21 cellular contexts compared by ENCODE assay signal in the genomic region with DNA sequence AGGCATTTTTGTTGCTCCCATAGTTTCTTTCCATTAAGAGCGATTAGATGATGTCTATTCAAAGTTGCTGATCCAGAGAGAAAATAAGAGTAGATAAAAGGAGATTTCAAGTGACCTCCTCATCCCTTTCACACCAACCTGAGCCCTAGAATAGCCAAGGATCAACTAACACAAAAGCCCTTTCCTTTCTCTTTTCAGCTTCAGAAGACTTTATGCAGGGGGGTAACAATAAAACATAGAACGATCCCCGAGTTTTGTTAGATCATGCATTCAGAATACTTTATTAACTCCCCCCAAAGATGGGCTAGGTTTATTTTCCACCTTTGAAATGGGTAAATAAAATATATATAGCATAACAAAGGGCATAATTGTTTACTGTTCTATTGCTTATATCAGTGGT. TPM values are rescaled to one million over a fixed set of nuclear protein-coding genes. Genes with fewer than 3 reads are reported as not detected.
A peak's percentile ranks its signal among the peaks of the same experiment; 100 is the strongest.
DNase-seq lines count a peak whose midpoint lies in the region; ATAC-seq, FAIRE-seq and TF ChIP-seq lines count a peak whose summit lies in the region.
"Had no signal": no experiment of that assay in that cellular context is flagged by ENCODE, and none has a peak within 500 bp of the region (broad histone marks: within the 10 kb centered on the region; RNA-seq: fewer than 3 reads in every experiment).

No MANE protein-coding gene starts in this region.

- H3K9ac ChIP-seq in H1 (replicated peaks in 1 of 4; ENCODE audit: extremely low read depth in 1 of 4, low read depth in 3 of 4, low read length in 3 of 4), result no peak overlapping the region

- no peaks in the 10 kb centered on the region for H3K9me3 Mint-ChIP-seq in neural crest cell

- TF ChIP-seq CTCF in H1 (IDR thresholded peaks at IDR 0.05; ENCODE audit: control extremely low read depth in 1 of 3, insufficient read depth in 1 of 3, low read depth in 1 of 3, low read length in 3 of 3), result no peak
- TF ChIP-seq CTCF in neural crest cell (conservative IDR thresholded peaks at IDR 0.05), result no peak

- H3K4me3 Mint-ChIP-seq in neural crest cell, result peak overlapping the region; percentile 87

- no peaks in the 10 kb centered on the region for H3K9me3 ChIP-seq in H1 (ENCODE audit: insufficient read depth in 2 of 2, low read depth in 1 of 2, low read length in 1 of 2)
- H3K9me3 ChIP-seq: SJSA1 had no signal

- ATAC-seq in GM18511 (IDR thresholded peaks at IDR 0.05; ENCODE audit: unreplicated experiment) (no peak), HG03025 (IDR thresholded peaks at IDR 0.05; ENCODE audit: low FRiP score, unreplicated experiment) (no peak), HG02798 (IDR thresholded peaks at IDR 0.05; ENCODE audit: poor library complexity, unreplicated experiment) (no peak), GM21529 (IDR thresholded peaks at IDR 0.05; ENCODE audit: unreplicated experiment) (no peak)

- peaks cover 12% of the 10 kb centered on the region; the same call in 1 of the 2 replicates for H3K23me2 ChIP-seq in H1 (ENCODE audit: low read depth, low read length)

- H2AFZ ChIP-seq in H1 (ENCODE audit: low read length), result no peak overlapping the region
- H2AFZ ChIP-seq: PC-9 had no signal

- no peak overlapping the region for H4K8ac ChIP-seq in H1 (ENCODE audit: extremely low read depth, insufficient read depth, low read length)

- no peak overlapping the region for H2BK12ac ChIP-seq in H1 (ENCODE audit: low read depth, low read length)

- no peak for TF ChIP-seq POLR2A in H1 (IDR thresholded peaks at IDR 0.05; ENCODE audit: control extremely low read depth in 1 of 2, low read depth in 2 of 2, low read length in 2 of 2)

- H4K20me1 ChIP-seq in H1 (replicated peaks in 1 of 2; ENCODE audit: control insufficient read depth in 1 of 2, insufficient read depth in 2 of 2, low read length in 2 of 2), result peaks cover 10 to 28% of the 10 kb centered on the region in 2 experiments

- 26% methylated on average over 3 of the region's 3 CpGs; no CpG with 5 or more reads in 1 of the 2 experiments for WGBS in H1 (ENCODE audit: extremely low coverage in 1 of 2, insufficient coverage in 1 of 2, insufficient read length in 1 of 2, insufficient replicate concordance in 2 of 2, low coverage in 1 of 2, low lambda C conversion rate in 2 of 2, missing lambda C conversion rate in 1 of 2), 2 experiments

- no peak overlapping the region for H3K56ac ChIP-seq in H1 (replicated peaks; ENCODE audit: insufficient read length, low read depth, low read length)

- no peak overlapping the region for H2BK15ac ChIP-seq in H1 (ENCODE audit: low read length)

- no peak overlapping the region for H2BK5ac ChIP-seq in H1 (ENCODE audit: low read depth, low read length)

- H3K79me2 ChIP-seq in H1 (ENCODE audit: control insufficient read depth in 1 of 2, insufficient read depth in 2 of 2, low read length in 2 of 2), result no peaks in the 10 kb centered on the region

- peaks cover 0 to 2% (median 0%) of the 10 kb centered on the region in 4 experiments; a peak in 1 of 8 replicates for H3K36me3 ChIP-seq in H1 (ENCODE audit: control insufficient read depth in 2 of 4, insufficient read depth in 4 of 4, low read length in 3 of 4)
- H3K36me3 ChIP-seq: SJSA1 had no signal

- H3K4me3 ChIP-seq in H1 (ENCODE audit: extremely low read depth in 1 of 4, insufficient read depth in 2 of 4, low read depth in 3 of 4, low read length in 4 of 4), result no peak overlapping the region
- H3K4me3 ChIP-seq: PC-9, SJSA1 had no signal

- peaks cover 8 to 47% (median 28%) of the 10 kb centered on the region in 4 experiments for H3K4me1 ChIP-seq in H1 (replicated peaks in 1 of 4; ENCODE audit: control insufficient read depth in 3 of 4, insufficient read depth in 4 of 4, low read length in 3 of 4)

- no peak overlapping the region for H2BK120ac ChIP-seq in H1 (replicated peaks; ENCODE audit: low read depth, low read length)

- no peak overlapping the region for H2AK5ac ChIP-seq in H1 (ENCODE audit: low read depth, low read length)

- POLR2A ChIA-PET in H1 (lab: Charles Lee; ENCODE audit: partially characterized antibody), result no interaction called here

- no peak overlapping the region for H4K91ac ChIP-seq in H1 (replicated peaks; ENCODE audit: insufficient read length, low read length)

- H3K4me1 Mint-ChIP-seq in neural crest cell, result peaks cover 76% of the 10 kb centered on the region

- no peak overlapping the region for H3K18ac ChIP-seq in H1 (ENCODE audit: extremely low read depth, low read length)

- no peak overlapping the region for H3K4ac ChIP-seq in H1 (replicated peaks; ENCODE audit: insufficient read length, low read depth, low read length)

- no peak for FAIRE-seq in H1 (lab: Jason Lieb, UNC)
- FAIRE-seq: A204.1, GM18507, H54 had no signal

- no peak overlapping the region for H3K23ac ChIP-seq in H1 (ENCODE audit: insufficient read length)

- peak; percentile 3 for DNase-seq in AG08396 (ENCODE audit: low spot score)
- peak; percentile 28 for DNase-seq in OCI-M1 (lab: John Stamatoyannopoulos, UW)
- DNase-seq in H1 (ENCODE audit: low read depth in 1 of 2, low spot score in 2 of 2), result no peak
- DNase-seq in neural crest cell (ENCODE audit: low read depth, low spot score), result no peak
- DNase-seq: C1 segment of cervical spinal cord, DND-41, KG1, NCI-H1048, NCI-H146, NCI-H2081, NCI-H510A, NCI-H774, PC-9 had no signal

- H4K5ac ChIP-seq in H1 (ENCODE audit: insufficient read length, low read depth, low read length), result no peak overlapping the region

- no peak for TF ChIP-seq EP300 in H1 (IDR thresholded peaks at IDR 0.05; ENCODE audit: borderline replicate concordance in 1 of 2, low read depth in 2 of 2, low read length in 2 of 2)

- H3K27me3 Mint-ChIP-seq in neural crest cell (ENCODE audit: low read depth), result peaks cover 21% of the 10 kb centered on the region

- H3K36me3 Mint-ChIP-seq in neural crest cell (ENCODE audit: low read depth), result peaks cover 6% of the 10 kb centered on the region

- H3K79me1 ChIP-seq in H1 (ENCODE audit: low read depth, low read length), result no peaks in the 10 kb centered on the region

- no peak overlapping the region for H3K27ac ChIP-seq in H1 (ENCODE audit: low read depth, low read length)
- H3K27ac ChIP-seq: PC-9, SJSA1 had no signal

- H3K27me3 ChIP-seq in H1 (replicated peaks in 1 of 4; ENCODE audit: control insufficient read depth in 3 of 4, extremely low read depth in 1 of 4, insufficient read depth in 3 of 4, low read length in 3 of 4), result peaks cover 94 to 100% (median 99%) of the 10 kb centered on the region in 4 experiments
- H3K27me3 ChIP-seq: SJSA1 had no signal

- CTCF ChIA-PET in H1 (lab: Charles Lee; ENCODE audit: partially characterized antibody), result interaction anchor here (0.7 to 1.0 kb wide), 3 partner anchors 10 to 24 kb away, joined by 3 read pairs; no protein-coding TSS in a partner anchor

- H3K27ac Mint-ChIP-seq in neural crest cell (ENCODE audit: unreplicated experiment), result peak overlapping the region; percentile 45

- H2BK20ac ChIP-seq in H1 (ENCODE audit: low read length), result no peak overlapping the region

- TF ChIP-seq RAD21 in H1 (IDR thresholded peaks at IDR 0.05 in 1 of 2, conservative IDR thresholded peaks at IDR 0.05 in 1 of 2; ENCODE audit: low read depth in 2 of 2, low read length in 2 of 2), result no peak

- no peak overlapping the region for H3K14ac ChIP-seq in H1 (ENCODE audit: insufficient read length)

- H3K4me2 ChIP-seq in H1 (ENCODE audit: insufficient read depth in 1 of 2, low read depth in 2 of 2, low read length in 2 of 2), result no peak overlapping the region
- H3K4me2 ChIP-seq: PC-9 had no signal

TF ChIP-seq in H1, 55 proteins besides CTCF, POLR2A, EP300 and RAD21 (continues in another document):
- peak; percentile 21 for TF ChIP-seq SUZ12 (IDR thresholded peaks at IDR 0.05; ENCODE audit: low read length)

RNA-seq across cellular contexts. Expression of a gene that starts 5.0 kb away (rescaled TPM):
- 1.6 and 2.1 TPM in 2 replicates for total RNA-seq in H1 (2021; fragmentation: NEBNext Ultra II Directional; extraction: Animal tissue kit (Norgen Biotek cat#: 25700))
- polyA plus RNA-seq in H1 (2011; rRNA removed), result 1.1 and 5.6 TPM in 2 replicates
- polyA plus RNA-seq in H1 (2011; cell fraction: cytosol; rRNA removed), result 2.2 TPM
- polyA plus RNA-seq in H1 (2011; cell fraction: nucleus; rRNA removed), result 0.88 TPM
- 1.8 to 4.0 TPM (median 2.9 TPM) in 4 replicates for polyA plus RNA-seq in H1 (2012, experiment 1 of 2)
- polyA plus RNA-seq in H1 (2012, experiment 2 of 2), result 1.4 TPM
- 4.1 TPM for polyA plus RNA-seq in H1 (2013, experiment 1 of 2)
- 3.5 TPM for polyA plus RNA-seq in H1 (2013, experiment 2 of 2)
- 0.69 and 1.7 TPM in 2 replicates for polyA minus RNA-seq in H1 (2011; rRNA and poly(A)+ RNA removed)
- polyA minus RNA-seq in H1 (2011; cell fraction: cytosol; rRNA and poly(A)+ RNA removed), result not detected
- polyA minus RNA-seq in H1 (2011; cell fraction: nucleus; rRNA and poly(A)+ RNA removed), result 3.4 TPM
- total RNA-seq in neural crest cell, result 52.4 and 53.1 TPM in 2 replicates

RNA-seq across cellular contexts. Expression of a gene that starts 7.0 kb away (rescaled TPM):
- not detected in 2 replicates for total RNA-seq in H1 (2021; fragmentation: NEBNext Ultra II Directional; extraction: Animal tissue kit (Norgen Biotek cat#: 25700))
- polyA plus RNA-seq in H1 (2011; rRNA removed), result 0.17 TPM in 1 of 2 replicates, not detected in the other
- 0.27 TPM for polyA plus RNA-seq in H1 (2011; cell fraction: cytosol; rRNA removed)
- 0.20 TPM for polyA plus RNA-seq in H1 (2011; cell fraction: nucleus; rRNA removed)
- polyA plus RNA-seq in H1 (2012, experiment 1 of 2), result 0.17 to 0.59 TPM (median 0.49 TPM) in 4 replicates
- not detected for polyA plus RNA-seq in H1 (2012, experiment 2 of 2)
- polyA plus RNA-seq in H1 (2013, experiment 1 of 2), result 0.02 TPM
- polyA plus RNA-seq in H1 (2013, experiment 2 of 2), result not detected
- 0.13 TPM in 1 of 2 replicates, not detected in the other for polyA minus RNA-seq in H1 (2011; rRNA and poly(A)+ RNA removed)
- polyA minus RNA-seq in H1 (2011; cell fraction: cytosol; rRNA and poly(A)+ RNA removed), result 2.1 TPM
- 0.90 TPM for polyA minus RNA-seq in H1 (2011; cell fraction: nucleus; rRNA and poly(A)+ RNA removed)
- total RNA-seq in neural crest cell, result 411 and 426 TPM in 2 replicates

Comparison
In these comparisons a context has a peak if more than half of its experiments do, and no peak if none do; other contexts are left out.
1. DNase-seq: peak in AG08396 (single experiment) and OCI-M1 (single experiment); none in H1 (0 of 2) and neural crest cell (single experiment).
2. RNA of a gene that starts 5.0 kb away (total RNA-seq): 52.4 to 53.1 TPM in neural crest cell; 1.6 to 2.1 TPM in H1; every median in the first group is over 10 times any median in the second.
3. RNA of a gene that starts 7.0 kb away (total RNA-seq): 411 to 426 TPM in neural crest cell; not detected in H1; every median in the first group is over 100 times any median in the second.